Comparison of ENCODE assay signal across 27 cellular contexts in genomic region chr16:12600116-12600515, GRCh38.
"Had no signal": no experiment of that assay in that cellular context is flagged by ENCODE, and none has a peak within 500 bp of the region (broad histone marks: within the 10 kb centered on the region; RNA-seq: fewer than 3 reads in every experiment).

No MANE protein-coding gene starts in this region.

- H3K27ac ChIP-seq: neural progenitor cell, neutrophil, pancreas, psoas muscle, stomach, thoracic aorta, thyroid gland, tibial nerve, upper lobe of left lung, vagina had no signal

- H3K27me3 Mint-ChIP-seq: progenitor cell of endocrine pancreas; stimulated activated naive CD8-positive, alpha-beta T cell treated with anti-CD3 and anti-CD28 coated beads, Interleukin-15, Interleukin-2, amounts not matched to agents 100 ng/mL and 50 ng/mL, for 24 hours had no signal

- H3K4me1 ChIP-seq: neural progenitor cell, pancreas, psoas muscle, stomach, thyroid gland, tibial nerve, upper lobe of left lung, vagina had no signal

- DNase-seq: naive thymus-derived CD4-positive, alpha-beta T cell; natural killer cell; nucleus accumbens; pancreas; psoas muscle; right cardiac atrium; small intestine; stimulated activated CD4-positive, alpha-beta T cell treated with anti-CD3 and anti-CD28 coated beads, Interleukin-15, amount 100 ng/mL, for 24 hours; stimulated activated CD4-positive, alpha-beta T cell treated with anti-CD3 and anti-CD28 coated beads, Interleukin-2, amount 100 ng/mL, for 24 hours; stimulated activated CD4-positive, alpha-beta T cell treated with anti-CD3 and anti-CD28 coated beads, Interleukin-2, amount 100 ng/mL, for 48 hours; stimulated activated CD4-positive, alpha-beta T cell treated with anti-CD3 and anti-CD28 coated beads, Interleukin-4, amount 100 ng/mL, for 24 hours; stimulated activated naive B cell treated with anti-CD40 and anti-IgM and Interleukin-4, amounts not matched to agents 10 μg/mL and 1 μg/mL and 100 μg/mL, for 72 hours; stimulated activated naive CD4-positive, alpha-beta T cell treated with Interleukin-2 at 50 U/mL for 16 hours; stomach; thyroid gland; trophoblast cell had no signal

- H3K4me2 ChIP-seq: neural progenitor cell had no signal

- H3K4me3 ChIP-seq: neural progenitor cell, pancreas, psoas muscle, stomach, thoracic aorta, thyroid gland, tibial nerve, upper lobe of left lung, vagina had no signal

- H3K36me3 ChIP-seq: neural progenitor cell, neutrophil, pancreas, stomach, thoracic aorta, thyroid gland, tibial nerve, upper lobe of left lung, vagina had no signal

- H2AFZ ChIP-seq: neural progenitor cell had no signal

- ATAC-seq: naive thymus-derived CD4-positive, alpha-beta T cell; natural killer cell; pancreas; psoas muscle; right cardiac atrium; sciatic nerve; stimulated activated effector memory CD8-positive, alpha-beta T cell treated with anti-CD3 and anti-CD28 coated beads, Interleukin-12 subunit alpha, Interleukin-12 subunit beta, amount 100 ng/mL, for 72 hours; stimulated activated naive B cell treated with anti-CD40 and anti-IgM and Interleukin-4, amounts not matched to agents 10 μg/mL and 1 μg/mL and 100 μg/mL, for 72 hours had no signal

- H3K9me3 Mint-ChIP-seq: natural killer cell; stimulated activated effector memory CD8-positive, alpha-beta T cell treated with anti-CD3 and anti-CD28 coated beads, Interleukin-12 subunit alpha, Interleukin-12 subunit beta, amount 100 ng/mL, for 72 hours had no signal

- H3K9ac ChIP-seq: neural progenitor cell had no signal

- H3K4me1 Mint-ChIP-seq: naive thymus-derived CD4-positive, alpha-beta T cell; natural killer cell; nephron; stimulated activated effector memory CD8-positive, alpha-beta T cell treated with anti-CD3 and anti-CD28 coated beads, Interleukin-12 subunit alpha, Interleukin-12 subunit beta, amount 100 ng/mL, for 72 hours had no signal

- H3K27ac Mint-ChIP-seq: naive thymus-derived CD4-positive, alpha-beta T cell; natural killer cell; nephron; neural progenitor cell; progenitor cell of endocrine pancreas; stimulated activated effector memory CD8-positive, alpha-beta T cell treated with anti-CD3 and anti-CD28 coated beads, Interleukin-12 subunit alpha, Interleukin-12 subunit beta, amount 100 ng/mL, for 72 hours; stimulated activated naive B cell treated with anti-CD40 and anti-IgM and Interleukin-4, amounts not matched to agents 10 μg/mL and 1 μg/mL and 100 μg/mL, for 72 hours; stimulated activated naive CD8-positive, alpha-beta T cell treated with anti-CD3 and anti-CD28 coated beads, Interleukin-15, Interleukin-2, amounts not matched to agents 100 ng/mL and 50 ng/mL, for 24 hours had no signal

- H3K27me3 ChIP-seq: neural progenitor cell, neutrophil, pancreas, stomach, thyroid gland, tibial nerve, upper lobe of left lung, vagina had no signal

- H3K36me3 Mint-ChIP-seq: natural killer cell; neural progenitor cell; stimulated activated effector memory CD8-positive, alpha-beta T cell treated with anti-CD3 and anti-CD28 coated beads, Interleukin-12 subunit alpha, Interleukin-12 subunit beta, amount 100 ng/mL, for 72 hours had no signal

- H3K9me3 ChIP-seq: neutrophil, pancreas, psoas muscle, thoracic aorta, thyroid gland, vagina had no signal

- H3K4me3 Mint-ChIP-seq: naive thymus-derived CD4-positive, alpha-beta T cell; natural killer cell; nephron; neural progenitor cell; stimulated activated effector memory CD8-positive, alpha-beta T cell treated with anti-CD3 and anti-CD28 coated beads, Interleukin-12 subunit alpha, Interleukin-12 subunit beta, amount 100 ng/mL, for 72 hours; stimulated activated naive B cell treated with anti-CD40 and anti-IgM and Interleukin-4, amounts not matched to agents 10 μg/mL and 1 μg/mL and 100 μg/mL, for 72 hours; stimulated activated naive CD8-positive, alpha-beta T cell treated with anti-CD3 and anti-CD28 coated beads, Interleukin-15, Interleukin-2, amounts not matched to agents 100 ng/mL and 50 ng/mL, for 24 hours had no signal
